Comparison of ENCODE assay signal across 3 cellular contexts in genomic region chr6:122360809-122361208, GRCh38.
"Had no signal": no experiment of that assay in that cellular context is flagged by ENCODE, and none has a peak within 500 bp of the region (broad histone marks: within the 10 kb centered on the region; RNA-seq: fewer than 3 reads in every experiment).

No MANE protein-coding gene starts in this region.

- H3K4me3 ChIP-seq: GM12878 had no signal

- DNase-seq: GDM1, GF-D8 had no signal

- ATAC-seq: GM12878 had no signal
